ENCODE assay signal across 1 cellular context in genomic region chr16:50208460-50208931, GRCh38.
TF ChIP-seq lines count a peak whose summit lies in the region.

No MANE protein-coding gene starts in this region.

TF ChIP-seq in HEK293, 187 proteins besides CTCF, POLR2A, EP300 and RAD21 (continued from another document):
- TF ChIP-seq PRDM4 (tag by site-specific recombination; IDR thresholded peaks at IDR 0.05), result 0 out of 2 replicates have a peak, but pooled peaks have one; percentile 32
- no peak for TF ChIP-seq ZFP69B (tag by site-specific recombination; IDR thresholded peaks at IDR 0.05)
- no peak for TF ChIP-seq ZSCAN23 (tag by site-specific recombination; IDR thresholded peaks at IDR 0.05)
- TF ChIP-seq ZNF16 (tag by site-specific recombination; IDR thresholded peaks at IDR 0.05; ENCODE audit: low read depth), result no peak
- no peak for TF ChIP-seq ZNF449 (tag by site-specific recombination; IDR thresholded peaks at IDR 0.05)
- no peak for TF ChIP-seq ELK4 (IDR thresholded peaks at IDR 0.05; ENCODE audit: borderline replicate concordance, low read depth, low read length)
- TF ChIP-seq SP7 (tag by site-specific recombination; IDR thresholded peaks at IDR 0.05), result no peak
- no peak for TF ChIP-seq ZNF530 (tag by site-specific recombination; IDR thresholded peaks at IDR 0.05; ENCODE audit: low read depth)
- no peak for TF ChIP-seq ZNF645 (tag by site-specific recombination; IDR thresholded peaks at IDR 0.05)
- no peak for TF ChIP-seq ZBTB8A (tag by site-specific recombination; IDR thresholded peaks at IDR 0.05)
- no peak for TF ChIP-seq KLF8 (tag by site-specific recombination; IDR thresholded peaks at IDR 0.05)
- TF ChIP-seq ZBTB7A (tag by site-specific recombination; IDR thresholded peaks at IDR 0.05; ENCODE audit: low read depth), result no peak
- no peak for TF ChIP-seq ZNF658 (tag by site-specific recombination; IDR thresholded peaks at IDR 0.05)
- no peak for TF ChIP-seq GLIS1 (tag by site-specific recombination; IDR thresholded peaks at IDR 0.05)
- peak; percentile 83 for TF ChIP-seq FEZF1 (tag by site-specific recombination; IDR thresholded peaks at IDR 0.05)
- TF ChIP-seq ZNF76 (tag by site-specific recombination; IDR thresholded peaks at IDR 0.05; ENCODE audit: borderline replicate concordance, low read depth), result no peak
- TF ChIP-seq ZBTB44 (tag by site-specific recombination; IDR thresholded peaks at IDR 0.05), result peak; percentile 65
- peak; percentile 38; the same call in 1 of the 2 replicates for TF ChIP-seq ZBTB17 (tag by site-specific recombination; IDR thresholded peaks at IDR 0.05)
- TF ChIP-seq PRDM10 (tag by site-specific recombination; IDR thresholded peaks at IDR 0.05), result 0 out of 2 replicates have a peak, but pooled peaks have one; percentile 18
- TF ChIP-seq ZFHX2 (tag by site-specific recombination; conservative IDR thresholded peaks at IDR 0.05), result no peak
- no peak for TF ChIP-seq ATF2 (tag by site-specific recombination; IDR thresholded peaks at IDR 0.05; ENCODE audit: low read depth)
- TF ChIP-seq ZNF138 (tag by site-specific recombination; IDR thresholded peaks at IDR 0.05; ENCODE audit: borderline replicate concordance), result no peak
- TF ChIP-seq PRDM6 (tag by site-specific recombination; IDR thresholded peaks at IDR 0.05), result peak; percentile 75
